18 cellular contexts compared by ENCODE assay signal in the genomic region with DNA sequence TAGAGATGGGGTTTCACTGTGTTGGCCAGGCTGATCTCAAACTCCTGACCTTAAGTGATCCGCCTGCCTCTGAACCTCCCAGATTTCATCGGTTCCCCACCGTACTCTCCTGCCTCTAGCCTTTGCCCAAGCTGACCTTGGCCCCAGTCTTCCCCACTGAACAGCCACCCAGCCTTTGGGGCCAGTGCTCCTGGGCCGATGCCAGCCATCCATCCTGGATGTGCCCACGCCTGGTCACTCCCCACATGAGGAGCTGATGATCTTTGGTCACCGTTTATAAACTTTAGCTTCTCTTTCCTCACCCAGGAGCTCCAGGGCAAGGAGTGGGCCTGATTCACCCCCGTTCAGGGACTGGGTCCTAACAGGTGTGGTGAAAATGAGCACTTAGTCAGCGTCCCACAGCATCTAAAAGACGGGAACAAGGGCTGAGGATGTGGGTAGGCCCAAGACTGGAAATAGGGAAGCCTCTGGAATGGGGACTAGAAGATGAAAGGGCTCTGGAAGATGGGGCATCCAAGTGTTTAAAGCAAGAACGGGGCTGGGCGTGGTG. TPM values are rescaled to one million over a fixed set of nuclear protein-coding genes. Genes with fewer than 3 reads are reported as not detected.
A peak's percentile ranks its signal among the peaks of the same experiment; 100 is the strongest.
DNase-seq lines count a peak whose midpoint lies in the region; ATAC-seq and TF ChIP-seq lines count a peak whose summit lies in the region.
"Had no signal": no experiment of that assay in that cellular context is flagged by ENCODE, and none has a peak within 500 bp of the region (broad histone marks: within the 10 kb centered on the region; RNA-seq: fewer than 3 reads in every experiment).

No MANE protein-coding gene starts in this region.

- H3K4me1 Mint-ChIP-seq in T-helper 2 cell treated with Interferon-gamma antibody and Interleukin-4, amounts not matched to agents 5 μg/mL and 100 μg/mL, for 36 hours (ENCODE audit: low read depth) = no peaks in the 10 kb centered on the region
- H3K4me1 Mint-ChIP-seq: activated CD4-positive, alpha-beta memory T cell treated with anti-CD3 and anti-CD28 coated beads, Interleukin-2, amount 10 ng/mL, durations not matched to agents 7 days and 5 days; stimulated activated effector memory CD8-positive, alpha-beta T cell treated with anti-CD3 and anti-CD28 coated beads, Interleukin-12 subunit alpha, Interleukin-12 subunit beta, amount 100 ng/mL, for 72 hours had no signal

- ATAC-seq in lung (ENCODE audit: insufficient read depth, low FRiP score) = no peak
- ATAC-seq: K562; stimulated activated effector memory CD8-positive, alpha-beta T cell treated with anti-CD3 and anti-CD28 coated beads, Interleukin-12 subunit alpha, Interleukin-12 subunit beta, amount 100 ng/mL, for 72 hours had no signal

- peak; percentile 63 for DNase-seq in HPDE6-E6E7 (ENCODE audit: extremely low spot score)
- no peak for DNase-seq in breast epithelium (ENCODE audit: low spot score in 2 of 2)
- DNase-seq in lung (ENCODE audit: low spot score) = no peak
- no peak for DNase-seq in foreskin fibroblast
- no peak for DNase-seq in T-helper 1 cell
- no peak for DNase-seq in T-helper 2 cell treated with Interferon-gamma antibody and Interleukin-4, amounts not matched to agents 5 μg/mL and 100 μg/mL, for 36 hours (ENCODE audit: low spot score)
- no peak for DNase-seq in epidermal melanocyte (ENCODE audit: insufficient read length, low spot score)
- DNase-seq: activated CD4-positive, alpha-beta memory T cell treated with anti-CD3 and anti-CD28 coated beads, Interleukin-2, amount 10 ng/mL, durations not matched to agents 7 days and 5 days; caudate nucleus; CD4-positive, CD25-positive, alpha-beta regulatory T cell; GDM1; NCI-H187 treated with DMSO at 0.1 percent for 48 hours; stimulated activated CD4-positive, alpha-beta T cell treated with anti-CD3 and anti-CD28 coated beads, Interleukin-2, amount 100 ng/mL, for 24 hours; T-helper 9 cell had no signal

- no peak overlapping the region for H3K27ac Mint-ChIP-seq in T-helper 2 cell treated with Interferon-gamma antibody and Interleukin-4, amounts not matched to agents 5 μg/mL and 100 μg/mL, for 36 hours
- H3K27ac Mint-ChIP-seq: activated CD4-positive, alpha-beta memory T cell treated with anti-CD3 and anti-CD28 coated beads, Interleukin-2, amount 10 ng/mL, durations not matched to agents 7 days and 5 days; stimulated activated effector memory CD8-positive, alpha-beta T cell treated with anti-CD3 and anti-CD28 coated beads, Interleukin-12 subunit alpha, Interleukin-12 subunit beta, amount 100 ng/mL, for 72 hours had no signal

- no peak for TF ChIP-seq POLR2A in breast epithelium (IDR thresholded peaks at IDR 0.05)

- H3K4me3 Mint-ChIP-seq in T-helper 2 cell treated with Interferon-gamma antibody and Interleukin-4, amounts not matched to agents 5 μg/mL and 100 μg/mL, for 36 hours = no peak overlapping the region
- H3K4me3 Mint-ChIP-seq: activated CD4-positive, alpha-beta memory T cell treated with anti-CD3 and anti-CD28 coated beads, Interleukin-2, amount 10 ng/mL, durations not matched to agents 7 days and 5 days; CD4-positive, CD25-positive, alpha-beta regulatory T cell; stimulated activated effector memory CD8-positive, alpha-beta T cell treated with anti-CD3 and anti-CD28 coated beads, Interleukin-12 subunit alpha, Interleukin-12 subunit beta, amount 100 ng/mL, for 72 hours had no signal

- H3K4me3 ChIP-seq in breast epithelium (no peak overlapping the region), lung (no peak overlapping the region), stomach smooth muscle (ENCODE audit: low read length in 2 of 2) (no peak overlapping the region), foreskin fibroblast (ENCODE audit: low read depth in 1 of 2, low read length in 2 of 2) (no peak overlapping the region)
- H3K4me3 ChIP-seq: K562 had no signal

- peaks cover 25 to 34% of the 10 kb centered on the region in 2 donors for H3K4me1 ChIP-seq in breast epithelium
- peaks cover 7 to 13% of the 10 kb centered on the region in 2 donors for H3K4me1 ChIP-seq in lung (ENCODE audit: control insufficient read depth in 2 of 2, insufficient read depth in 2 of 2, low read length in 2 of 2)
- peaks cover 51% of the 10 kb centered on the region for H3K4me1 ChIP-seq in stomach smooth muscle (ENCODE audit: control insufficient read depth, insufficient read depth, low read length)

- peak overlapping the region in 1 of 2 donors; percentile 76 for H3K9ac ChIP-seq in stomach smooth muscle (ENCODE audit: low read length in 2 of 2)

- no peaks in the 10 kb centered on the region for H3K27me3 Mint-ChIP-seq in T-helper 2 cell treated with Interferon-gamma antibody and Interleukin-4, amounts not matched to agents 5 μg/mL and 100 μg/mL, for 36 hours (ENCODE audit: low read depth)

- no peaks in the 10 kb centered on the region for H3K27me3 ChIP-seq in breast epithelium
- no peaks in the 10 kb centered on the region for H3K27me3 ChIP-seq in lung (ENCODE audit: control insufficient read depth, insufficient read depth)
- no peaks in the 10 kb centered on the region for H3K27me3 ChIP-seq in stomach smooth muscle (ENCODE audit: control insufficient read depth in 1 of 2, insufficient read depth in 2 of 2, low read length in 2 of 2)

- TF ChIP-seq CTCF in breast epithelium (IDR thresholded peaks at IDR 0.05) = no peak
- TF ChIP-seq CTCF in lung (IDR thresholded peaks at IDR 0.05; ENCODE audit: control extremely low read depth, extremely low read depth) = no peak
- no peak for TF ChIP-seq CTCF in foreskin fibroblast (IDR thresholded peaks at IDR 0.05; ENCODE audit: low read depth, low read length)

- intact Hi-C loops in breast epithelium (cut with DNase I; ENCODE audit: low total_unique reads) = no loop called here

- no peaks in the 10 kb centered on the region for H3K36me3 Mint-ChIP-seq in T-helper 2 cell treated with Interferon-gamma antibody and Interleukin-4, amounts not matched to agents 5 μg/mL and 100 μg/mL, for 36 hours (ENCODE audit: low read depth)
- H3K36me3 Mint-ChIP-seq: CD4-positive, CD25-positive, alpha-beta regulatory T cell; stimulated activated effector memory CD8-positive, alpha-beta T cell treated with anti-CD3 and anti-CD28 coated beads, Interleukin-12 subunit alpha, Interleukin-12 subunit beta, amount 100 ng/mL, for 72 hours had no signal

- no peaks in the 10 kb centered on the region for H3K9me3 Mint-ChIP-seq in T-helper 2 cell treated with Interferon-gamma antibody and Interleukin-4, amounts not matched to agents 5 μg/mL and 100 μg/mL, for 36 hours
- H3K9me3 Mint-ChIP-seq: activated CD4-positive, alpha-beta memory T cell treated with anti-CD3 and anti-CD28 coated beads, Interleukin-2, amount 10 ng/mL, durations not matched to agents 7 days and 5 days; stimulated activated effector memory CD8-positive, alpha-beta T cell treated with anti-CD3 and anti-CD28 coated beads, Interleukin-12 subunit alpha, Interleukin-12 subunit beta, amount 100 ng/mL, for 72 hours had no signal

- H3K9me3 ChIP-seq in breast epithelium = no peaks in the 10 kb centered on the region
- no peaks in the 10 kb centered on the region for H3K9me3 ChIP-seq in lung (ENCODE audit: control insufficient read depth in 2 of 2, insufficient read depth in 1 of 2, low read length in 1 of 2)
- no peaks in the 10 kb centered on the region for H3K9me3 ChIP-seq in stomach smooth muscle (ENCODE audit: control insufficient read depth in 2 of 2, low read length in 2 of 2)
- H3K9me3 ChIP-seq: neutrophil had no signal

- peak overlapping the region; percentile 93 to 95 for H3K27ac ChIP-seq in breast epithelium
- peak overlapping the region; percentile 50 to 99 for H3K27ac ChIP-seq in lung (ENCODE audit: low read depth in 1 of 2, low read length in 1 of 2)
- peak overlapping the region; percentile 98 for H3K27ac ChIP-seq in stomach smooth muscle (ENCODE audit: low read length)
- H3K27ac ChIP-seq: neutrophil had no signal

- H3K36me3 ChIP-seq in breast epithelium (no peaks in the 10 kb centered on the region), lung (ENCODE audit: control insufficient read depth in 2 of 2, insufficient read depth in 2 of 2, low read length in 2 of 2) (no peaks in the 10 kb centered on the region), stomach smooth muscle (ENCODE audit: control insufficient read depth in 2 of 2, insufficient read depth in 2 of 2, low read length in 2 of 2) (no peaks in the 10 kb centered on the region)
- H3K36me3 ChIP-seq: neutrophil had no signal

- WGBS in lung, 2 donors = 90 to 93% methylated on average over 11 of the region's 11 CpGs

RNA-seq across cellular contexts. Expression of a gene that starts 22.9 kb away (rescaled TPM):
- 10 to 100 TPM; 11.0 to 18.7 (median 12.5) TPM for total RNA-seq in breast epithelium
- 10 to 100 TPM; 14.4 to 24.1 TPM for total RNA-seq in lung
- polyA plus RNA-seq in lung = 10 to 100 TPM in 1 of 2 donors, 1 to 10 TPM in 1; 9.3 to 20.0 TPM
